ENCODE assay signal across 1 cellular context in the genomic region with DNA sequence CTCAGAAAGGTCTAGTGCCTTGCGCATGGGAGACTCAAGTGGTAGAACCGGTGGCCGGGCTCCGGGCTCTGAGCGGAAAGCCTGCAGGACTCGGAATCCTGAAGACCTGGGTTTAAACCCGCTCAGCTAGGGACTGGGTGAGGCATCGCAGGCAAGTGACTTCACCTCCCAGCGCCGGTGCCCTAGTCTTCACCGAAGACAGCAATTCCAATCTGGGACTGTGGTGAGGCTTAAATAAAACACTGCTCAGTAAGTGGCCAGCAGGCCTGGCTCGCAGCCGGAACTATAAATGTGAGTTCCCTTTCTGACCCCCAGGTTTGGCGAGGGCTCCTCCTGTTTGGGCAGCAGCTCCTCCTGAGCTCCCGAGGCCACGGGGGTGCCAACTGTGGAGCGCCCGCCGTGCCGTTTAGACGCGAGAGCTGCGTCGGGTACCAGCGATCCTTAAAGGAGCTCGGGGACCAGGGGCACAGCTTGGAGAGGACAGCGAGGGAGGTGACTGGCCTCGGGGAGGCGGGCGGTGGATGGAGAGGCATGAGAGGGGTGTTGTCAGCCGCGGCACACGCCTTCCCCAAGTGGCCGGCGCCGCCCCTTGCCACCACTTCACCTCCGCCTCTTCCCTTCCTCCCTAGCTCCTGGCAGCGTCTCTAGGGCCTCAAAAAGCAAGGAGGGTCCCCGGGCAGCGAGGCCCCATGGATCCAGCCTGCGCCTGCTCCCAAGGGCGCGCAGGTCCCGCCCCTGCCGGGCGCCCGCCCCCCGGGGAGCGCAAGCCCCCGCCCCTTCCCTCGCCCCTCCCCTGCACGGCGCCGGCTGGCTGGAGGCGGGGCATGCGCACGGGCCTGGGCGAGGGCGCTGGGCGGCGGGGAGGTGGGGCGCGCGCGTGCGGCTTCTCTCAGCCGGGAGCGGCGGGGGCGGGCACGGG.
A peak's percentile ranks its signal among the peaks of the same experiment; 100 is the strongest.
TF ChIP-seq lines count a peak whose summit lies in the region.

No MANE protein-coding gene starts in this region.

TF ChIP-seq in HepG2, 621 proteins besides CTCF, POLR2A, EP300 and RAD21 (continued from another document):
- TF ChIP-seq, protein P1, sequence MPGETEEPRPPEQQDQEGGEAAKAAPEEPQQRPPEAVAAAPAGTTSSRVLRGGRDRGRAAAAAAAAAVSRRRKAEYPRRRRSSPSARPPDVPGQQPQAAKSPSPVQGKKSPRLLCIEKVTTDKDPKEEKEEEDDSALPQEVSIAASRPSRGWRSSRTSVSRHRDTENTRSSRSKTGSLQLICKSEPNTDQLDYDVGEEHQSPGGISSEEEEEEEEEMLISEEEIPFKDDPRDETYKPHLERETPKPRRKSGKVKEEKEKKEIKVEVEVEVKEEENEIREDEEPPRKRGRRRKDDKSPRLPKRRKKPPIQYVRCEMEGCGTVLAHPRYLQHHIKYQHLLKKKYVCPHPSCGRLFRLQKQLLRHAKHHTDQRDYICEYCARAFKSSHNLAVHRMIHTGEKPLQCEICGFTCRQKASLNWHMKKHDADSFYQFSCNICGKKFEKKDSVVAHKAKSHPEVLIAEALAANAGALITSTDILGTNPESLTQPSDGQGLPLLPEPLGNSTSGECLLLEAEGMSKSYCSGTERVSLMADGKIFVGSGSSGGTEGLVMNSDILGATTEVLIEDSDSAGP (CRISPR knock-in tag; IDR thresholded peaks at IDR 0.05; ENCODE audit: borderline replicate concordance): peak; percentile 66
- TF ChIP-seq ZNF768 (CRISPR knock-in tag; IDR thresholded peaks at IDR 0.05) (peak; percentile 42; the same call in 1 of the 2 replicates), CENPT (CRISPR knock-in tag; IDR thresholded peaks at IDR 0.05; ENCODE audit: low read depth) (no peak), ZNF777 (CRISPR knock-in tag; IDR thresholded peaks at IDR 0.05) (peak; percentile 72), POGZ (CRISPR knock-in tag; IDR thresholded peaks at IDR 0.05) (0 out of 2 replicates have a peak, but pooled peaks have one; percentile 35), HDAC1 (CRISPR knock-in tag; IDR thresholded peaks at IDR 0.05) (0 out of 2 replicates have a peak, but pooled peaks have one; percentile 25), ZNF232 (CRISPR knock-in tag; IDR thresholded peaks at IDR 0.05; ENCODE audit: borderline replicate concordance) (0 out of 2 replicates have a peak, but pooled peaks have one; percentile 42), NR3C1 (CRISPR knock-in tag; IDR thresholded peaks at IDR 0.05) (no peak), KDM2A (CRISPR knock-in tag; IDR thresholded peaks at IDR 0.05; ENCODE audit: borderline replicate concordance, low read depth) (0 out of 2 replicates have a peak, but pooled peaks have one; percentile 62), ZNF776 (CRISPR knock-in tag; IDR thresholded peaks at IDR 0.05) (peak; percentile 73; the same call in 1 of the 2 replicates), ZNF616 (CRISPR knock-in tag; IDR thresholded peaks at IDR 0.05; ENCODE audit: low read depth) (0 out of 2 replicates have a peak, but pooled peaks have one; percentile 51), RBFOX2 (IDR thresholded peaks at IDR 0.05; ENCODE audit: low read depth, low read length) (peak; percentile 49; the same call in 1 of the 2 replicates), XRCC5 (optimal IDR thresholded peaks at IDR 0.05; ENCODE audit: low read length) (peak; percentile 21), KDM4B (CRISPR knock-in tag; IDR thresholded peaks at IDR 0.05) (no peak), SNAI1 (CRISPR knock-in tag; IDR thresholded peaks at IDR 0.05; ENCODE audit: borderline replicate concordance) (0 out of 2 replicates have a peak, but pooled peaks have one; percentile 40), ZNF563 (CRISPR knock-in tag; IDR thresholded peaks at IDR 0.05) (no peak), NRL (CRISPR knock-in tag; IDR thresholded peaks at IDR 0.05; ENCODE audit: borderline replicate concordance) (no peak), KAT2B (IDR thresholded peaks at IDR 0.05; ENCODE audit: borderline replicate concordance, low read depth, low read length) (no peak), SMAD3 (CRISPR knock-in tag; IDR thresholded peaks at IDR 0.05) (no peak), ZNF317 (CRISPR knock-in tag; IDR thresholded peaks at IDR 0.05) (no peak), GABPB1 (CRISPR knock-in tag; IDR thresholded peaks at IDR 0.05) (peak; percentile 64), ETV5 (CRISPR knock-in tag; IDR thresholded peaks at IDR 0.05; ENCODE audit: borderline replicate concordance) (0 out of 2 replicates have a peak, but pooled peaks have one; percentile 11), RORA (CRISPR knock-in tag; IDR thresholded peaks at IDR 0.05) (no peak), ZNF790 (CRISPR knock-in tag; IDR thresholded peaks at IDR 0.05; ENCODE audit: borderline replicate concordance) (no peak), ZNF605 (CRISPR knock-in tag; IDR thresholded peaks at IDR 0.05) (peak; percentile 50; the same call in 1 of the 2 replicates), LCORL (IDR thresholded peaks at IDR 0.05) (no peak), LCORL (CRISPR knock-in tag; IDR thresholded peaks at IDR 0.05) (0 out of 2 replicates have a peak, but pooled peaks have one; percentile 20), ZFX (CRISPR knock-in tag; IDR thresholded peaks at IDR 0.05; ENCODE audit: low read depth) (0 out of 2 replicates have a peak, but pooled peaks have one; percentile 13), ZNF564 (CRISPR knock-in tag; IDR thresholded peaks at IDR 0.05) (0 out of 2 replicates have a peak, but pooled peaks have one; percentile 1), KDM5A (IDR thresholded peaks at IDR 0.05; ENCODE audit: borderline replicate concordance, low read length) (no peak), NFE2L2 (IDR thresholded peaks at IDR 0.05; ENCODE audit: low read length) (no peak), ARNT2 (CRISPR knock-in tag; IDR thresholded peaks at IDR 0.05; ENCODE audit: low read depth) (0 out of 2 replicates have a peak, but pooled peaks have one; percentile 4), NONO (IDR thresholded peaks at IDR 0.05) (no peak), NONO (CRISPR knock-in tag; conservative IDR thresholded peaks at IDR 0.05) (0 out of 2 replicates have a peak, but pooled peaks have one; percentile 29), ZNF746 (CRISPR knock-in tag; IDR thresholded peaks at IDR 0.05) (0 out of 2 replicates have a peak, but pooled peaks have one; percentile 13), SP1 (IDR thresholded peaks at IDR 0.05) (no peak), SP1 (CRISPR knock-in tag; IDR thresholded peaks at IDR 0.05) (peak; percentile 60), ZNF264 (CRISPR knock-in tag; IDR thresholded peaks at IDR 0.05) (no peak), KDM1A (CRISPR knock-in tag; IDR thresholded peaks at IDR 0.05) (no peak), KAT8 (CRISPR knock-in tag; IDR thresholded peaks at IDR 0.05) (0 out of 2 replicates have a peak, but pooled peaks have one; percentile 14), SP4 (CRISPR knock-in tag; IDR thresholded peaks at IDR 0.05) (no peak), ZNF788 (CRISPR knock-in tag; IDR thresholded peaks at IDR 0.05; ENCODE audit: borderline replicate concordance) (peak; percentile 25; the same call in 1 of the 2 replicates)
- TF ChIP-seq, protein P2, sequence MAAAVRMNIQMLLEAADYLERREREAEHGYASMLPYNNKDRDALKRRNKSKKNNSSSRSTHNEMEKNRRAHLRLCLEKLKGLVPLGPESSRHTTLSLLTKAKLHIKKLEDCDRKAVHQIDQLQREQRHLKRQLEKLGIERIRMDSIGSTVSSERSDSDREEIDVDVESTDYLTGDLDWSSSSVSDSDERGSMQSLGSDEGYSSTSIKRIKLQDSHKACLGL (CRISPR knock-in tag; IDR thresholded peaks at IDR 0.05): peak; percentile 60; the same call in 1 of the 2 replicates
- TF ChIP-seq, protein P3, sequence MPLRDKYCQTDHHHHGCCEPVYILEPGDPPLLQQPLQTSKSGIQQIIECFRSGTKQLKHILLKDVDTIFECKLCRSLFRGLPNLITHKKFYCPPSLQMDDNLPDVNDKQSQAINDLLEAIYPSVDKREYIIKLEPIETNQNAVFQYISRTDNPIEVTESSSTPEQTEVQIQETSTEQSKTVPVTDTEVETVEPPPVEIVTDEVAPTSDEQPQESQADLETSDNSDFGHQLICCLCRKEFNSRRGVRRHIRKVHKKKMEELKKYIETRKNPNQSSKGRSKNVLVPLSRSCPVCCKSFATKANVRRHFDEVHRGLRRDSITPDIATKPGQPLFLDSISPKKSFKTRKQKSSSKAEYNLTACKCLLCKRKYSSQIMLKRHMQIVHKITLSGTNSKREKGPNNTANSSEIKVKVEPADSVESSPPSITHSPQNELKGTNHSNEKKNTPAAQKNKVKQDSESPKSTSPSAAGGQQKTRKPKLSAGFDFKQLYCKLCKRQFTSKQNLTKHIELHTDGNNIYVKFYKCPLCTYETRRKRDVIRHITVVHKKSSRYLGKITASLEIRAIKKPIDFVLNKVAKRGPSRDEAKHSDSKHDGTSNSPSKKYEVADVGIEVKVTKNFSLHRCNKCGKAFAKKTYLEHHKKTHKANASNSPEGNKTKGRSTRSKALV (CRISPR knock-in tag; IDR thresholded peaks at IDR 0.05): peak; percentile 41; the same call in 1 of the 2 replicates
- TF ChIP-seq, protein P4, sequence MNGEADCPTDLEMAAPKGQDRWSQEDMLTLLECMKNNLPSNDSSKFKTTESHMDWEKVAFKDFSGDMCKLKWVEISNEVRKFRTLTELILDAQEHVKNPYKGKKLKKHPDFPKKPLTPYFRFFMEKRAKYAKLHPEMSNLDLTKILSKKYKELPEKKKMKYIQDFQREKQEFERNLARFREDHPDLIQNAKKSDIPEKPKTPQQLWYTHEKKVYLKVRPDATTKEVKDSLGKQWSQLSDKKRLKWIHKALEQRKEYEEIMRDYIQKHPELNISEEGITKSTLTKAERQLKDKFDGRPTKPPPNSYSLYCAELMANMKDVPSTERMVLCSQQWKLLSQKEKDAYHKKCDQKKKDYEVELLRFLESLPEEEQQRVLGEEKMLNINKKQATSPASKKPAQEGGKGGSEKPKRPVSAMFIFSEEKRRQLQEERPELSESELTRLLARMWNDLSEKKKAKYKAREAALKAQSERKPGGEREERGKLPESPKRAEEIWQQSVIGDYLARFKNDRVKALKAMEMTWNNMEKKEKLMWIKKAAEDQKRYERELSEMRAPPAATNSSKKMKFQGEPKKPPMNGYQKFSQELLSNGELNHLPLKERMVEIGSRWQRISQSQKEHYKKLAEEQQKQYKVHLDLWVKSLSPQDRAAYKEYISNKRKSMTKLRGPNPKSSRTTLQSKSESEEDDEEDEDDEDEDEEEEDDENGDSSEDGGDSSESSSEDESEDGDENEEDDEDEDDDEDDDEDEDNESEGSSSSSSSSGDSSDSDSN (CRISPR knock-in tag; IDR thresholded peaks at IDR 0.05): peak; percentile 55; the same call in 1 of the 2 replicates
- TF ChIP-seq, protein P5, sequence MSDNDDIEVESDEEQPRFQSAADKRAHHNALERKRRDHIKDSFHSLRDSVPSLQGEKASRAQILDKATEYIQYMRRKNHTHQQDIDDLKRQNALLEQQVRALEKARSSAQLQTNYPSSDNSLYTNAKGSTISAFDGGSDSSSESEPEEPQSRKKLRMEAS (IDR thresholded peaks at IDR 0.05): peak; percentile 33; the same call in 1 of the 2 replicates
- TF ChIP-seq, protein P6, sequence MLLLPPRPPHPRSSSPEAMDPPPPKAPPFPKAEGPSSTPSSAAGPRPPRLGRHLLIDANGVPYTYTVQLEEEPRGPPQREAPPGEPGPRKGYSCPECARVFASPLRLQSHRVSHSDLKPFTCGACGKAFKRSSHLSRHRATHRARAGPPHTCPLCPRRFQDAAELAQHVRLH (CRISPR knock-in tag; IDR thresholded peaks at IDR 0.05; ENCODE audit: borderline replicate concordance, low read depth): 0 out of 2 replicates have a peak, but pooled peaks have one; percentile 22
- TF ChIP-seq, protein P7, sequence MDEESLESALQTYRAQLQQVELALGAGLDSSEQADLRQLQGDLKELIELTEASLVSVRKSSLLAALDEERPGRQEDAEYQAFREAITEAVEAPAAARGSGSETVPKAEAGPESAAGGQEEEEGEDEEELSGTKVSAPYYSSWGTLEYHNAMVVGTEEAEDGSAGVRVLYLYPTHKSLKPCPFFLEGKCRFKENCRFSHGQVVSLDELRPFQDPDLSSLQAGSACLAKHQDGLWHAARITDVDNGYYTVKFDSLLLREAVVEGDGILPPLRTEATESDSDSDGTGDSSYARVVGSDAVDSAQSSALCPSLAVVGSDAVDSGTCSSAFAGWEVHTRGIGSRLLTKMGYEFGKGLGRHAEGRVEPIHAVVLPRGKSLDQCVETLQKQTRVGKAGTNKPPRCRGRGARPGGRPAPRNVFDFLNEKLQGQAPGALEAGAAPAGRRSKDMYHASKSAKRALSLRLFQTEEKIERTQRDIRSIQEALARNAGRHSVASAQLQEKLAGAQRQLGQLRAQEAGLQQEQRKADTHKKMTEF (CRISPR knock-in tag; IDR thresholded peaks at IDR 0.05): 0 out of 2 replicates have a peak, but pooled peaks have one; percentile 30
- TF ChIP-seq, protein P8, sequence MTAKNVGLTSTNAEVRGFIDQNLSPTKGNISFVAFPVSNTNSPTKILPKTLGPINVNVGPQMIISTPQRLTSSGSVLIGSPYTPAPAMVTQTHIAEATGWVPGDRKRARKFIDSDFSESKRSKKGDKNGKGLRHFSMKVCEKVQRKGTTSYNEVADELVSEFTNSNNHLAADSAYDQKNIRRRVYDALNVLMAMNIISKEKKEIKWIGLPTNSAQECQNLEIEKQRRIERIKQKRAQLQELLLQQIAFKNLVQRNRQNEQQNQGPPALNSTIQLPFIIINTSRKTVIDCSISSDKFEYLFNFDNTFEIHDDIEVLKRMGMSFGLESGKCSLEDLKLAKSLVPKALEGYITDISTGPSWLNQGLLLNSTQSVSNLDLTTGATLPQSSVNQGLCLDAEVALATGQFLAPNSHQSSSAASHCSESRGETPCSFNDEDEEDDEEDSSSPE (CRISPR knock-in tag; IDR thresholded peaks at IDR 0.05): peak; percentile 15; the same call in 1 of the 2 replicates
- TF ChIP-seq, protein P9, sequence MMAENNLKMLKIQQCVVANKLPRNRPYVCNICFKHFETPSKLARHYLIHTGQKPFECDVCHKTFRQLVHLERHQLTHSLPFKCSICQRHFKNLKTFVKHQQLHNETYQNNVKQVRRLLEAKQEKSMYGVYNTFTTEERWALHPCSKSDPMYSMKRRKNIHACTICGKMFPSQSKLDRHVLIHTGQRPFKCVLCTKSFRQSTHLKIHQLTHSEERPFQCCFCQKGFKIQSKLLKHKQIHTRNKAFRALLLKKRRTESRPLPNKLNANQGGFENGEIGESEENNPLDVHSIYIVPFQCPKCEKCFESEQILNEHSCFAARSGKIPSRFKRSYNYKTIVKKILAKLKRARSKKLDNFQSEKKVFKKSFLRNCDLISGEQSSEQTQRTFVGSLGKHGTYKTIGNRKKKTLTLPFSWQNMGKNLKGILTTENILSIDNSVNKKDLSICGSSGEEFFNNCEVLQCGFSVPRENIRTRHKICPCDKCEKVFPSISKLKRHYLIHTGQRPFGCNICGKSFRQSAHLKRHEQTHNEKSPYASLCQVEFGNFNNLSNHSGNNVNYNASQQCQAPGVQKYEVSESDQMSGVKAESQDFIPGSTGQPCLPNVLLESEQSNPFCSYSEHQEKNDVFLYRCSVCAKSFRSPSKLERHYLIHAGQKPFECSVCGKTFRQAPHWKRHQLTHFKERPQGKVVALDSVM (CRISPR knock-in tag; IDR thresholded peaks at IDR 0.05): peak; percentile 32; the same call in 1 of the 2 replicates
